Comparison of ENCODE assay signal across 9 cellular contexts in genomic region chr17:73645050-73645871, GRCh38. TPM values are rescaled to one million over a fixed set of nuclear protein-coding genes. Genes with fewer than 3 reads are reported as not detected.
DNase-seq lines count a peak whose midpoint lies in the region; ATAC-seq, FAIRE-seq and TF ChIP-seq lines count a peak whose summit lies in the region.
"Had no signal": no experiment of that assay in that cellular context is flagged by ENCODE, and none has a peak within 500 bp of the region (broad histone marks: within the 10 kb centered on the region; RNA-seq: fewer than 3 reads in every experiment).

No MANE protein-coding gene starts in this region.

- H3K36me3 ChIP-seq in cardiac muscle cell = no peaks in the 10 kb centered on the region

- TF ChIP-seq CTCF in D721Med (IDR thresholded peaks at IDR 0.05; ENCODE audit: insufficient read depth, missing control alignments) = peak; percentile 51
- no peak for TF ChIP-seq CTCF in cardiac muscle cell (IDR thresholded peaks at IDR 0.05; ENCODE audit: low read depth, low read length)
- TF ChIP-seq CTCF in osteocyte (IDR thresholded peaks at IDR 0.05) = peak; percentile 33

- no peak for ATAC-seq in HG02588 (IDR thresholded peaks at IDR 0.05; ENCODE audit: unreplicated experiment)

- no peaks in the 10 kb centered on the region for H3K36me3 Mint-ChIP-seq in activated T-cell treated with anti-CD3 and anti-CD28 coated beads, Interleukin-2, amount 50 U/mL, for 24 hours (ENCODE audit: low read depth)
- no peaks in the 10 kb centered on the region for H3K36me3 Mint-ChIP-seq in osteocyte (ENCODE audit: unreplicated experiment)

- H3K9me3 Mint-ChIP-seq in activated T-cell treated with anti-CD3 and anti-CD28 coated beads, Interleukin-2, amount 50 U/mL, for 24 hours = no peaks in the 10 kb centered on the region
- no peaks in the 10 kb centered on the region for H3K9me3 Mint-ChIP-seq in osteocyte (ENCODE audit: unreplicated experiment)

- peaks cover 21% of the 10 kb centered on the region for H3K27me3 Mint-ChIP-seq in activated T-cell treated with anti-CD3 and anti-CD28 coated beads, Interleukin-2, amount 50 U/mL, for 24 hours
- H3K27me3 Mint-ChIP-seq in osteocyte (ENCODE audit: unreplicated experiment) = peaks cover 39% of the 10 kb centered on the region

- peak overlapping the region; percentile 80 for H3K4me3 ChIP-seq in cardiac muscle cell

- no peak for DNase-seq in D721Med (ENCODE audit: insufficient read length, low spot score)
- DNase-seq in NCI-H2196 (lab: John Stamatoyannopoulos, UW; ENCODE audit: unreplicated experiment) = peak; percentile 83
- peak; percentile 69 for DNase-seq in activated T-cell treated with anti-CD3 and anti-CD28 coated beads, Interleukin-2, amount 50 U/mL, for 24 hours
- DNase-seq in cardiac muscle cell (ENCODE audit: low read depth in 1 of 2, low spot score in 1 of 2) = peak; percentile 57 to 92
- no peak for DNase-seq in osteocyte (ENCODE audit: extremely low spot score, unreplicated experiment)
- no peak for DNase-seq in SIG-M5 treated with dmso at 0.1 percent for 504 hours (lab: John Stamatoyannopoulos, UW; ENCODE audit: unreplicated experiment)
- DNase-seq in EL = no peak

- peaks cover 21% of the 10 kb centered on the region for H3K4me1 Mint-ChIP-seq in activated T-cell treated with anti-CD3 and anti-CD28 coated beads, Interleukin-2, amount 50 U/mL, for 24 hours (ENCODE audit: low read depth)
- peaks cover 33% of the 10 kb centered on the region for H3K4me1 Mint-ChIP-seq in osteocyte (ENCODE audit: unreplicated experiment)

- no peaks in the 10 kb centered on the region for H3K9me3 ChIP-seq in cardiac muscle cell (ENCODE audit: low read depth)

- peaks cover 22% of the 10 kb centered on the region for H3K4me1 ChIP-seq in cardiac muscle cell (ENCODE audit: low read depth)

- H3K27ac ChIP-seq in cardiac muscle cell = peak overlapping the region; percentile 2

- H3K27me3 ChIP-seq in cardiac muscle cell = no peaks in the 10 kb centered on the region

- no peak for FAIRE-seq in D721Med (lab: Jason Lieb, UNC)
- FAIRE-seq: endometrium had no signal

- no peak overlapping the region for H3K27ac Mint-ChIP-seq in activated T-cell treated with anti-CD3 and anti-CD28 coated beads, Interleukin-2, amount 50 U/mL, for 24 hours
- H3K27ac Mint-ChIP-seq in osteocyte (ENCODE audit: unreplicated experiment) = no peak overlapping the region

- H3K4me3 Mint-ChIP-seq in activated T-cell treated with anti-CD3 and anti-CD28 coated beads, Interleukin-2, amount 50 U/mL, for 24 hours = peak overlapping the region; percentile 35
- peak overlapping the region; percentile 51 for H3K4me3 Mint-ChIP-seq in osteocyte (ENCODE audit: unreplicated experiment)

RNA-seq across cellular contexts. Expression of gene SDK2, which starts 1.0 kb away (rescaled TPM):
- total RNA-seq in cardiac muscle cell = 36.8 and 46.8 TPM in 2 replicates
- 11.8 and 14.2 TPM in 2 replicates for polyA plus RNA-seq in cardiac muscle cell
- 16.5 and 19.4 TPM in 2 replicates for total RNA-seq in osteocyte

Comparison
In these comparisons a context has a peak if more than half of its experiments do, and no peak if none do; other contexts are left out.
1. DNase-seq: peak in NCI-H2196 (single experiment), activated T-cell treated with anti-CD3 and anti-CD28 coated beads, Interleukin-2, amount 50 U/mL, for 24 hours (single experiment) and cardiac muscle cell (2 of 2); none in D721Med (single experiment), osteocyte (single experiment), SIG-M5 treated with dmso at 0.1 percent for 504 hours (single experiment) and EL (single experiment).